Comparison of ENCODE assay signal across 9 cellular contexts in genomic region chr9:127199001-127199791, GRCh38.
A peak's percentile ranks its signal among the peaks of the same experiment; 100 is the strongest.
DNase-seq lines count a peak whose midpoint lies in the region; ATAC-seq and TF ChIP-seq lines count a peak whose summit lies in the region.
"Had no signal": no experiment of that assay in that cellular context is flagged by ENCODE, and none has a peak within 500 bp of the region (broad histone marks: within the 10 kb centered on the region; RNA-seq: fewer than 3 reads in every experiment).

No MANE protein-coding gene starts in this region.

- TF ChIP-seq CTCF in adrenal gland (IDR thresholded peaks at IDR 0.05), result peak; percentile 92 to 99 (median 98)

- no peak for TF ChIP-seq POLR2A in adrenal gland (IDR thresholded peaks at IDR 0.05)

- H3K4me3 ChIP-seq in MG63 (no peak overlapping the region), adrenal gland (no peak overlapping the region), right cardiac atrium (ENCODE audit: low read length) (no peak overlapping the region)
- H3K4me3 ChIP-seq: BLaER1 had no signal

- H3K27me3 ChIP-seq in MG63 (no peaks in the 10 kb centered on the region), adrenal gland (no peaks in the 10 kb centered on the region), right cardiac atrium (ENCODE audit: control insufficient read depth, insufficient read depth) (no peaks in the 10 kb centered on the region)
- H3K27me3 ChIP-seq: BLaER1 had no signal

- no peaks in the 10 kb centered on the region for H3K36me3 ChIP-seq in MG63
- H3K36me3 ChIP-seq in adrenal gland (replicated peaks in 1 of 2), result no peaks in the 10 kb centered on the region
- H3K36me3 ChIP-seq: BLaER1 had no signal

- DNase-seq in NCI-H1436 (lab: John Stamatoyannopoulos, UW), result peak; percentile 29
- DNase-seq in NCI-H1436 treated with DMSO at 0.1 percent for 48 hours (lab: John Stamatoyannopoulos, UW), result no peak
- DNase-seq in MG63, result peak; percentile 55
- peak; percentile 32 to 80 (median 58) for DNase-seq in T-helper 1 cell
- peak; percentile 74 to 96 (median 85) for DNase-seq in adrenal gland
- peak; percentile 72 to 93 (median 91) for DNase-seq in right cardiac atrium
- peak; percentile 83 for DNase-seq in retina

- no peaks in the 10 kb centered on the region for H3K9me3 ChIP-seq in MG63
- no peaks in the 10 kb centered on the region for H3K9me3 ChIP-seq in adrenal gland (replicated peaks in 1 of 3)
- H3K9me3 ChIP-seq in right cardiac atrium (ENCODE audit: control insufficient read depth, low read length), result no peaks in the 10 kb centered on the region
- H3K9me3 ChIP-seq: BLaER1 had no signal

- ATAC-seq in right cardiac atrium (peak; percentile 59 to 71), HG03457 (IDR thresholded peaks at IDR 0.05; ENCODE audit: unreplicated experiment) (no peak)

- 29 to 42% (median 32%) methylated on average over 11 to 15 of the region's 15 CpGs for WGBS in adrenal gland, 4 donors
- 29% methylated on average over 15 of the region's 15 CpGs for WGBS in right cardiac atrium

- intact Hi-C loops in adrenal gland (cut with DNase I), result loop anchor here (2.0 to 10.0 kb wide), 3 partner anchors 74 to 260 kb away; partner anchors contain the start of gene ANGPTL2 (in 1 of the 2)
- intact Hi-C loops in right cardiac atrium (cut with DNase I), result loop anchor here (2.0 to 5.0 kb wide), 3 partner anchors 232 to 258 kb away; no protein-coding TSS in a partner anchor

- H3K27ac ChIP-seq in adrenal gland (peak overlapping the region in 2 of 5 donors; percentile 59 to 67), right cardiac atrium (ENCODE audit: low read length) (no peak overlapping the region)
- H3K27ac ChIP-seq: BLaER1 had no signal

- peaks cover 0 to 9% of the 10 kb centered on the region in 2 donors for H3K4me1 ChIP-seq in adrenal gland (replicated peaks in 1 of 2)
- H3K4me1 ChIP-seq in right cardiac atrium (ENCODE audit: control insufficient read depth, insufficient read depth, low read length), result peaks cover 13% of the 10 kb centered on the region
